In the genomic region with DNA sequence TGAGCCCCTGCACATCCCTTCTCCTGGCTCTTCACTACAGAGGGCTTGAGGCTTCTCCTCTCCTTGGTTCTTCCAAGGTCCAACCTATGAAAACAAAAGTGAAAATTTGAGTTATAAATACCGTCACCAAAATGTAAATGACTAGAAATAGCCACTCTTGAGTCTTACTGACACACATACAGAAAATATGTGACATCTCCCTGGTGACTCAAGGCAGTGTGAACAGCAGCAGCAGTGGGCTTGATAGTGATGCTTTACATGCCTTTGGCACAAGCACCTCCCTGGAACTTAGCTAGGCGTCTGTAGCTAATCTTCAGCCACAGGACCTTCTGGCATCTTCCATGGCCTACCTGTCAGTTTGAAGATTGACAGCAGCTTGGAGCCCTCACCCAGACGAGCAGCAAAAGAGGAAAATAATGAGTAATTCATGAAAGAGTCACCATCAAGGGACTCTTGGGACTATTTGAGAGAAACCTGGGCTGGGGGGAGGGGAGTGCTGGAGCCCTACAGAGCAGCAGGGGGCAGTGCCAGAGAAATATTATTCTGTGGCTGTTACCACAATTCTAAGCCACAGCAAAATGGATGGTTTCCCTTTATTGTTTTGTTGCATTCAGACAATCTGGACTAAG, we compare ENCODE assay signal across 20 cellular contexts.
DNase-seq lines count a peak whose midpoint lies in the region; ATAC-seq and TF ChIP-seq lines count a peak whose summit lies in the region.
"Had no signal": no experiment of that assay in that cellular context is flagged by ENCODE, and none has a peak within 500 bp of the region (broad histone marks: within the 10 kb centered on the region; RNA-seq: fewer than 3 reads in every experiment).

No MANE protein-coding gene starts in this region.

- H3K4me3 Mint-ChIP-seq in activated B cell treated with CpG ODN at 0.5 μM for 24 hours: no peak overlapping the region
- no peak overlapping the region for H3K4me3 Mint-ChIP-seq in WTC11
- H3K4me3 Mint-ChIP-seq: T-helper 1 cell treated with Interleukin-12 subunit alpha and Interleukin-12 subunit beta and Interleukin-4 antibody, amounts not matched to agents 30 μg/mL and 1 μg/mL, for 36 hours had no signal

- DNase-seq in activated B cell treated with CpG ODN at 0.5 μM for 24 hours: no peak
- no peak for DNase-seq in foreskin melanocyte
- DNase-seq in WTC11 (ENCODE audit: low spot score): no peak
- no peak for DNase-seq in NCI-H1436 treated with DMSO at 0.1 percent for 48 hours (lab: John Stamatoyannopoulos, UW)
- DNase-seq: activated CD4-positive, alpha-beta T cell treated with anti-CD3 and anti-CD28 coated beads for 1 hour; activated T-cell treated with anti-CD3 and anti-CD28 coated beads, Interleukin-2, amount 50 U/mL, for 1 hour; GM23248; MG63; mucosa of descending colon; NCI-H187 treated with DMSO at 0.1 percent for 48 hours; NCI-H446 treated with DMSO at 0.1 percent for 48 hours; ovary; SIG-M5; sigmoid colon; stimulated activated CD4-positive, alpha-beta T cell treated with anti-CD3 and anti-CD28 coated beads, Interleukin-4, amount 100 ng/mL, for 24 hours; stimulated activated CD8-positive, alpha-beta memory T cell treated with anti-CD3 and anti-CD28 coated beads, Interleukin-4, amount 100 ng/mL, for 48 hours had no signal

- peak; percentile 26 for TF ChIP-seq CTCF in GM12873 (IDR thresholded peaks at IDR 0.05; ENCODE audit: insufficient read depth, low read depth, low read length, missing control alignments)
- no peak for TF ChIP-seq CTCF in activated B cell treated with CpG ODN at 0.5 μM for 24 hours (IDR thresholded peaks at IDR 0.05)
- TF ChIP-seq CTCF in neural cell (IDR thresholded peaks at IDR 0.05; ENCODE audit: poor library complexity, severe bottlenecking): no peak
- TF ChIP-seq CTCF in WTC11 (IDR thresholded peaks at IDR 0.05): no peak

- H3K79me2 ChIP-seq in neural cell (replicated peaks; ENCODE audit: insufficient read depth, low read length): no peaks in the 10 kb centered on the region

- H3K9ac ChIP-seq in neural cell (ENCODE audit: low read length): no peak overlapping the region
- H3K9ac ChIP-seq: GM23248 had no signal

- no peaks in the 10 kb centered on the region for H4K20me1 ChIP-seq in neural cell (ENCODE audit: insufficient read depth)

- H3K4me1 Mint-ChIP-seq in activated B cell treated with CpG ODN at 0.5 μM for 24 hours (peaks cover 4% of the 10 kb centered on the region), WTC11 (peaks cover 10% of the 10 kb centered on the region)

- H3K27me3 Mint-ChIP-seq in activated B cell treated with CpG ODN at 0.5 μM for 24 hours (peaks cover 23% of the 10 kb centered on the region), WTC11 (ENCODE audit: low read depth) (no peaks in the 10 kb centered on the region; the same call in 1 of the 2 replicates)

- no peaks in the 10 kb centered on the region for H3K36me3 Mint-ChIP-seq in activated B cell treated with CpG ODN at 0.5 μM for 24 hours (ENCODE audit: low read depth)
- H3K36me3 Mint-ChIP-seq in WTC11: no peaks in the 10 kb centered on the region

- POLR2A ChIA-PET in activated B cell treated with CpG ODN at 0.5 μM for 24 hours (lab: Charles Lee): no interaction called here
- POLR2A ChIA-PET in WTC11 (lab: Charles Lee): no interaction called here

- no peaks in the 10 kb centered on the region for H3K9me2 ChIP-seq in neural cell (ENCODE audit: insufficient read depth, low read length)

- H3K9me3 Mint-ChIP-seq in activated B cell treated with CpG ODN at 0.5 μM for 24 hours: peaks cover 3% of the 10 kb centered on the region
- H3K9me3 Mint-ChIP-seq in WTC11: no peaks in the 10 kb centered on the region; the same call in 1 of the 2 replicates

- no peak overlapping the region for H3K4me3 ChIP-seq in neural cell (ENCODE audit: low read length)
- H3K4me3 ChIP-seq: GM23248, MG63, mucosa of descending colon, ovary, sigmoid colon had no signal

- H3K9me3 ChIP-seq in neural cell (ENCODE audit: low read length): no peaks in the 10 kb centered on the region
- H3K9me3 ChIP-seq: MG63, mucosa of descending colon, ovary, sigmoid colon had no signal

- peak; percentile 33 for ATAC-seq in HG02610 (IDR thresholded peaks at IDR 0.05; ENCODE audit: unreplicated experiment)
- peak; percentile 14 for ATAC-seq in activated B cell treated with CpG ODN at 0.5 μM for 24 hours (ENCODE audit: low read depth)
- ATAC-seq in WTC11: no peak
- ATAC-seq: mucosa of descending colon had no signal

- H3K36me3 ChIP-seq in neural cell (ENCODE audit: insufficient read depth, low read length): no peaks in the 10 kb centered on the region
- H3K36me3 ChIP-seq: MG63, ovary, sigmoid colon had no signal

- TF ChIP-seq RAD21 in neural cell (conservative IDR thresholded peaks at IDR 0.05): no peak

- no peak overlapping the region for H3K27ac Mint-ChIP-seq in activated B cell treated with CpG ODN at 0.5 μM for 24 hours
- H3K27ac Mint-ChIP-seq in WTC11: no peak overlapping the region
- H3K27ac Mint-ChIP-seq: T-helper 1 cell treated with Interleukin-12 subunit alpha and Interleukin-12 subunit beta and Interleukin-4 antibody, amounts not matched to agents 30 μg/mL and 1 μg/mL, for 36 hours had no signal

- H2AFZ ChIP-seq in neural cell (ENCODE audit: low read depth, low read length): no peak overlapping the region
- H2AFZ ChIP-seq: GM23248 had no signal

- CTCF ChIA-PET in activated B cell treated with CpG ODN at 0.5 μM for 24 hours (lab: Charles Lee) (interaction anchor here (5.6 kb wide), 1 partner anchor 220 kb away, joined by 23 read pairs; no protein-coding TSS in a partner anchor), WTC11 (lab: Charles Lee) (interaction anchor here (1.4 kb wide), 1 partner anchor 24 kb away, joined by 5 read pairs; no protein-coding TSS in a partner anchor)

- no peak for TF ChIP-seq EP300 in neural cell (conservative IDR thresholded peaks at IDR 0.05; ENCODE audit: poor library complexity, severe bottlenecking)

- H3K27ac ChIP-seq in neural cell (ENCODE audit: low read length): peak overlapping the region; percentile 13
- H3K27ac ChIP-seq: GM23248, ovary, sigmoid colon had no signal

- no peaks in the 10 kb centered on the region for H3F3A ChIP-seq in neural cell (ENCODE audit: insufficient read depth, low read length, poor library complexity, severe bottlenecking)

- no peak overlapping the region for H3K4me2 ChIP-seq in neural cell (ENCODE audit: low read length)

- intact Hi-C loops in activated B cell treated with CpG ODN at 0.5 μM for 24 hours (cut with micrococcal nuclease): no loop called here

- H3K27me3 ChIP-seq in neural cell (ENCODE audit: insufficient read depth, low read depth, low read length): no peaks in the 10 kb centered on the region
- H3K27me3 ChIP-seq: MG63, ovary, sigmoid colon had no signal

TF ChIP-seq in neural cell, 6 proteins besides CTCF, POLR2A, EP300 and RAD21 (continues in another document):
- TF ChIP-seq REST (IDR thresholded peaks at IDR 0.05; ENCODE audit: borderline replicate concordance) (no peak), EZH2 (IDR thresholded peaks at IDR 0.05; ENCODE audit: borderline replicate concordance, insufficient read depth, low read length, poor library complexity, severe bottlenecking) (no peak)

TF ChIP-seq in WTC11, 78 proteins besides CTCF, POLR2A, EP300 and RAD21 (continues in another document):
- TF ChIP-seq FOXP1 (CRISPR knock-in tag; IDR thresholded peaks at IDR 0.05; ENCODE audit: borderline replicate concordance): no peak
- no peak for TF ChIP-seq OVOL2 (CRISPR knock-in tag; IDR thresholded peaks at IDR 0.05; ENCODE audit: borderline replicate concordance)
- TF ChIP-seq TP53 (CRISPR knock-in tag; IDR thresholded peaks at IDR 0.05): no peak
- TF ChIP-seq RELA (CRISPR knock-in tag; IDR thresholded peaks at IDR 0.05; ENCODE audit: borderline replicate concordance): no peak
- TF ChIP-seq MYBL2 (CRISPR knock-in tag; IDR thresholded peaks at IDR 0.05): no peak
- no peak for TF ChIP-seq FOXP4 (CRISPR knock-in tag; IDR thresholded peaks at IDR 0.05)
- TF ChIP-seq, protein P1, sequence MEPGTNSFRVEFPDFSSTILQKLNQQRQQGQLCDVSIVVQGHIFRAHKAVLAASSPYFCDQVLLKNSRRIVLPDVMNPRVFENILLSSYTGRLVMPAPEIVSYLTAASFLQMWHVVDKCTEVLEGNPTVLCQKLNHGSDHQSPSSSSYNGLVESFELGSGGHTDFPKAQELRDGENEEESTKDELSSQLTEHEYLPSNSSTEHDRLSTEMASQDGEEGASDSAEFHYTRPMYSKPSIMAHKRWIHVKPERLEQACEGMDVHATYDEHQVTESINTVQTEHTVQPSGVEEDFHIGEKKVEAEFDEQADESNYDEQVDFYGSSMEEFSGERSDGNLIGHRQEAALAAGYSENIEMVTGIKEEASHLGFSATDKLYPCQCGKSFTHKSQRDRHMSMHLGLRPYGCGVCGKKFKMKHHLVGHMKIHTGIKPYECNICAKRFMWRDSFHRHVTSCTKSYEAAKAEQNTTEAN (CRISPR knock-in tag; IDR thresholded peaks at IDR 0.05): no peak
- no peak for TF ChIP-seq RORB (CRISPR knock-in tag; IDR thresholded peaks at IDR 0.05)
- TF ChIP-seq, protein P2, sequence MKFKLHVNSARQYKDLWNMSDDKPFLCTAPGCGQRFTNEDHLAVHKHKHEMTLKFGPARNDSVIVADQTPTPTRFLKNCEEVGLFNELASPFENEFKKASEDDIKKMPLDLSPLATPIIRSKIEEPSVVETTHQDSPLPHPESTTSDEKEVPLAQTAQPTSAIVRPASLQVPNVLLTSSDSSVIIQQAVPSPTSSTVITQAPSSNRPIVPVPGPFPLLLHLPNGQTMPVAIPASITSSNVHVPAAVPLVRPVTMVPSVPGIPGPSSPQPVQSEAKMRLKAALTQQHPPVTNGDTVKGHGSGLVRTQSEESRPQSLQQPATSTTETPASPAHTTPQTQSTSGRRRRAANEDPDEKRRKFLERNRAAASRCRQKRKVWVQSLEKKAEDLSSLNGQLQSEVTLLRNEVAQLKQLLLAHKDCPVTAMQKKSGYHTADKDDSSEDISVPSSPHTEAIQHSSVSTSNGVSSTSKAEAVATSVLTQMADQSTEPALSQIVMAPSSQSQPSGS (CRISPR knock-in tag; IDR thresholded peaks at IDR 0.05; ENCODE audit: borderline replicate concordance, low read depth): no peak
- no peak for TF ChIP-seq NFE2L1 (CRISPR knock-in tag; IDR thresholded peaks at IDR 0.05)
